Comparison of ENCODE assay signal across 8 cellular contexts in the genomic region with DNA sequence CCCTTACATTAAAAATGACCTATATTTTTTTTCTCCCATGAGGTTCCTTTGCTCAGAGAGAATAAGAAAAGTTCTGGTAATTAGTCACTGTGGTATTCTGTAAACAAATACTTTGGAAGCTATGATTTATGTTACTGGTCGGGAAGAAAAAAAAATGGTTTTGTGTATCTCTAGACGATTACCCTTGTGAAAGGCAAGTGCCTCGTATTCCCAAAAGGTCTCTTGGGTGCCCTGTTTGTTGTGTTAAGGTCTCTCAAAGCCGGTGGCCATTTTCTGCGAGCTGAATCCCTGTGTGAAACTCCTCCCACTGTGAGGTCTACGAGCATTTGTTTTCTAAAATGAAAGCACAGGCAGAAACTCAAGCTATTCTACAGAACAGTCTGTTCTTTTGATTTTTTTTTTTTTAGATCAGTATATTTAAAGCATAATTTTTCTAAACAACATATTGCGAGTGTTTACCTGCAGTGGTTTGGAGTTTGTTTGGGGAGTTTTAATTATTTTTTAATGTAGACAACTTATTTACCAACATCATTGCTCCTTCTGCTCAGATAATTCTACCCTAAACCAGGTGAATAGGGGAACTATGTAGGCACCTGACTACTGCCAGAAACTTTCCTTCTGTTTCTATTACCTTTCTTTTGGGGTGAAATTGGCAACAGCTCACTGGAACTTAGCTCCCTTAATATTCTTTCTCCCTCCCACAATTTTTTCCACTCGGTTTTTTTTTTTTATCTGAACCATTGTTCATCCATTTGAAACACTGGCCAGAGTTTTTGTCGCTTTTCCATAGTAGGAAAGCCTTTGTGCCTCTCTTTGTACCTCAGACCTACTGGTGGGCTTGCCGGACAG. TPM values are rescaled to one million over a fixed set of nuclear protein-coding genes. Genes with fewer than 3 reads are reported as not detected.
DNase-seq lines count a peak whose midpoint lies in the region; ATAC-seq and TF ChIP-seq lines count a peak whose summit lies in the region.

No MANE protein-coding gene starts in this region.

- DNase-seq in CD8-positive, alpha-beta memory T cell, result peak; percentile 35 to 71 (median 57)
- DNase-seq in HFFc6 (peak; percentile 94), Peyer's patch (peak in 2 of 3 donors; percentile 75 to 85), adrenal gland (peak; percentile 64 to 87 (median 72)), right atrium auricular region (ENCODE audit: low spot score) (no peak), sigmoid colon (peak; percentile 79), glutamatergic neuron (no peak)

- CTCF ChIA-PET in CD8-positive, alpha-beta memory T cell (lab: Charles Lee), result interaction anchor here (0.7 to 2.7 kb wide), 12 partner anchors 9 to 106 kb away, joined by 4 to 18 read pairs (median 7); no protein-coding TSS in a partner anchor

- H3K36me3 ChIP-seq in CD8-positive, alpha-beta memory T cell (ENCODE audit: insufficient read depth, low read length), result peaks cover 9% of the 10 kb centered on the region
- H3K36me3 ChIP-seq in Peyer's patch (peaks cover 0 to 54% (median 3%) of the 10 kb centered on the region in 3 donors), adrenal gland (replicated peaks in 1 of 2) (peaks cover 0 to 28% of the 10 kb centered on the region in 2 donors), right atrium auricular region (peaks cover 17% of the 10 kb centered on the region), sigmoid colon (peaks cover 0 to 29% (median 2%) of the 10 kb centered on the region in 4 donors)

- POLR2A ChIA-PET in CD8-positive, alpha-beta memory T cell (lab: Charles Lee), result interaction anchor here (0.6 to 4.0 kb wide), 6 partner anchors 9 to 180 kb away, joined by 3 to 65 read pairs (median 4); a partner anchor contains a TSS

- H3K27me3 Mint-ChIP-seq in CD8-positive, alpha-beta memory T cell, result no peaks in the 10 kb centered on the region
- H3K27me3 Mint-ChIP-seq in HFFc6 (ENCODE audit: insufficient read depth) (no peaks in the 10 kb centered on the region), glutamatergic neuron (ENCODE audit: unreplicated experiment) (peaks cover 2% of the 10 kb centered on the region)

- TF ChIP-seq POLR2A in Peyer's patch (IDR thresholded peaks at IDR 0.05) (no peak), adrenal gland (IDR thresholded peaks at IDR 0.05) (peak in 1 of 2 donors; percentile 33), sigmoid colon (IDR thresholded peaks at IDR 0.05) (peak in 1 of 2 donors; percentile 9)

- no peak for ATAC-seq in HG02884 (IDR thresholded peaks at IDR 0.05; ENCODE audit: unreplicated experiment)

- peaks cover 82 to 99% (median 98%) of the 10 kb centered on the region in 3 donors for H3K4me1 Mint-ChIP-seq in CD8-positive, alpha-beta memory T cell
- H3K4me1 Mint-ChIP-seq in HFFc6 (ENCODE audit: low read depth) (peaks cover 98% of the 10 kb centered on the region), glutamatergic neuron (ENCODE audit: low read depth, unreplicated experiment) (peaks cover 20% of the 10 kb centered on the region)

- TF ChIP-seq EP300 in sigmoid colon (IDR thresholded peaks at IDR 0.05), result peak in 3 of 4 donors; percentile 4 to 51 (median 22)

- peak overlapping the region; percentile 97 to 100 (median 99) for H3K27ac Mint-ChIP-seq in CD8-positive, alpha-beta memory T cell
- H3K27ac Mint-ChIP-seq in HFFc6, result peak overlapping the region; percentile 97
- H3K27ac Mint-ChIP-seq in glutamatergic neuron (ENCODE audit: unreplicated experiment), result no peak overlapping the region

- intact Hi-C loops in adrenal gland (cut with DNase I), result no loop called here
- intact Hi-C loops in sigmoid colon (cut with DNase I), result loop anchor here (2.0 kb wide), 1 partner anchor 16 kb away; no protein-coding TSS in a partner anchor

- H3K4me3 Mint-ChIP-seq in CD8-positive, alpha-beta memory T cell, result peak overlapping the region; percentile 62 to 90 (median 87)
- H3K4me3 Mint-ChIP-seq in HFFc6 (peak overlapping the region; percentile 81), glutamatergic neuron (ENCODE audit: unreplicated experiment) (no peak overlapping the region)

- peak overlapping the region; percentile 34 for H3K27ac ChIP-seq in CD8-positive, alpha-beta memory T cell (ENCODE audit: low read depth, low read length)
- H3K27ac ChIP-seq in Peyer's patch (peak overlapping the region; percentile 82 to 85 (median 82)), adrenal gland (peak overlapping the region; percentile 91 to 99 (median 95)), right atrium auricular region (peak overlapping the region; percentile 98), sigmoid colon (peak overlapping the region; percentile 97 to 98 (median 98))

- peaks cover 77% of the 10 kb centered on the region for H3K4me1 ChIP-seq in CD8-positive, alpha-beta memory T cell (ENCODE audit: insufficient read depth, low read length)
- H3K4me1 ChIP-seq in Peyer's patch (peaks cover 0 to 43% (median 17%) of the 10 kb centered on the region in 4 donors), adrenal gland (replicated peaks in 1 of 2) (peaks cover 80 to 95% of the 10 kb centered on the region in 2 donors), right atrium auricular region (peaks cover 0 to 90% of the 10 kb centered on the region in 2 donors), sigmoid colon (peaks cover 0 to 94% (median 91%) of the 10 kb centered on the region in 4 donors)

- H3K9me3 ChIP-seq in CD8-positive, alpha-beta memory T cell (ENCODE audit: low read length), result no peaks in the 10 kb centered on the region
- H3K9me3 ChIP-seq in Peyer's patch (no peaks in the 10 kb centered on the region), adrenal gland (replicated peaks in 1 of 3) (no peaks in the 10 kb centered on the region), right atrium auricular region (no peaks in the 10 kb centered on the region), sigmoid colon (no peaks in the 10 kb centered on the region)

- H3K27me3 ChIP-seq in CD8-positive, alpha-beta memory T cell (ENCODE audit: insufficient read depth, low read length, poor library complexity, severe bottlenecking), result no peaks in the 10 kb centered on the region
- H3K27me3 ChIP-seq in Peyer's patch, result no peaks in the 10 kb centered on the region
- no peaks in the 10 kb centered on the region for H3K27me3 ChIP-seq in adrenal gland
- no peaks in the 10 kb centered on the region for H3K27me3 ChIP-seq in right atrium auricular region
- H3K27me3 ChIP-seq in sigmoid colon, result no peaks in the 10 kb centered on the region

- no peaks in the 10 kb centered on the region for H3K9me3 Mint-ChIP-seq in CD8-positive, alpha-beta memory T cell
- no peaks in the 10 kb centered on the region for H3K9me3 Mint-ChIP-seq in HFFc6
- H3K9me3 Mint-ChIP-seq in glutamatergic neuron (ENCODE audit: unreplicated experiment), result peaks cover 8% of the 10 kb centered on the region

- peaks cover 7 to 61% (median 23%) of the 10 kb centered on the region in 3 donors for H3K36me3 Mint-ChIP-seq in CD8-positive, alpha-beta memory T cell
- peaks cover 76% of the 10 kb centered on the region for H3K36me3 Mint-ChIP-seq in HFFc6 (ENCODE audit: low read depth)
- H3K36me3 Mint-ChIP-seq in glutamatergic neuron (ENCODE audit: unreplicated experiment), result peaks cover 5% of the 10 kb centered on the region

- H3K4me3 ChIP-seq in CD8-positive, alpha-beta memory T cell (ENCODE audit: low read length), result peak overlapping the region; percentile 38
- peak overlapping the region in 2 of 4 donors; percentile 7 to 9 for H3K4me3 ChIP-seq in Peyer's patch
- peak overlapping the region in 1 of 4 donors; percentile 35 for H3K4me3 ChIP-seq in adrenal gland
- H3K4me3 ChIP-seq in right atrium auricular region, result peak overlapping the region; percentile 13 to 38
- H3K4me3 ChIP-seq in sigmoid colon, result peak overlapping the region; percentile 20 to 42 (median 38)

- TF ChIP-seq CTCF in HFFc6 (IDR thresholded peaks at IDR 0.05) (no peak), Peyer's patch (IDR thresholded peaks at IDR 0.05) (no peak), adrenal gland (IDR thresholded peaks at IDR 0.05) (no peak), right atrium auricular region (IDR thresholded peaks at IDR 0.05) (no peak), sigmoid colon (IDR thresholded peaks at IDR 0.05) (no peak), glutamatergic neuron (IDR thresholded peaks at IDR 0.05; ENCODE audit: partially characterized antibody, unreplicated experiment) (no peak)

- 2 to 8% (median 7%) methylated on average over 10 of the region's 10 CpGs for WGBS in adrenal gland, 4 donors
- 27 to 31% methylated on average over 10 of the region's 10 CpGs for WGBS in sigmoid colon, 2 donors

RNA-seq across cellular contexts. Expression of a gene that starts 44.0 kb away (rescaled TPM):
- 10 to 100 TPM; 78.6 to 87.1 TPM for total RNA-seq in CD8-positive, alpha-beta memory T cell
- polyA plus RNA-seq in CD8-positive, alpha-beta memory T cell, result 115 TPM
- 100 to 1,000 TPM; 146 to 172 (median 158) TPM for total RNA-seq in HFFc6 (2021; fragmentation: NEBNext Ultra II Directional; extraction: Animal tissue kit (Norgen Biotek cat#: 25700))
- 100 to 1,000 TPM; 168 to 254 (median 184) TPM for total RNA-seq in Peyer's patch
- total RNA-seq in adrenal gland, result 100 to 1,000 TPM; 116 to 231 (median 167) TPM
- polyA plus RNA-seq in adrenal gland, result 10 to 100 TPM; 12.0 to 73.9 (median 14.5) TPM
- total RNA-seq in right atrium auricular region, result 100 to 1,000 TPM; 120 to 127 TPM
- 100 to 1,000 TPM; 150 to 178 (median 155) TPM for total RNA-seq in sigmoid colon
- polyA plus RNA-seq in sigmoid colon, result 10 to 100 TPM; 16.8 to 23.1 (median 19.9) TPM
- total RNA-seq in glutamatergic neuron (ENCODE audit: unreplicated experiment), result 9.3 TPM

Comparison
In these comparisons a context has a peak if more than half of its experiments do, and no peak if none do; other contexts are left out.
1. DNase-seq: peak in CD8-positive, alpha-beta memory T cell (5 of 5), HFFc6 (single experiment), Peyer's patch (2 of 3), adrenal gland (7 of 7) and sigmoid colon (single experiment); none in right atrium auricular region (single experiment) and glutamatergic neuron (single experiment).
2. H3K27ac ChIP-seq: peak in every context shown above with its lines; median percentile 98 in right atrium auricular region; 98 in sigmoid colon; 95 in adrenal gland; 82 in Peyer's patch; 34 in CD8-positive, alpha-beta memory T cell.